Comparison of ENCODE assay signal across 8 cellular contexts in the genomic region with DNA sequence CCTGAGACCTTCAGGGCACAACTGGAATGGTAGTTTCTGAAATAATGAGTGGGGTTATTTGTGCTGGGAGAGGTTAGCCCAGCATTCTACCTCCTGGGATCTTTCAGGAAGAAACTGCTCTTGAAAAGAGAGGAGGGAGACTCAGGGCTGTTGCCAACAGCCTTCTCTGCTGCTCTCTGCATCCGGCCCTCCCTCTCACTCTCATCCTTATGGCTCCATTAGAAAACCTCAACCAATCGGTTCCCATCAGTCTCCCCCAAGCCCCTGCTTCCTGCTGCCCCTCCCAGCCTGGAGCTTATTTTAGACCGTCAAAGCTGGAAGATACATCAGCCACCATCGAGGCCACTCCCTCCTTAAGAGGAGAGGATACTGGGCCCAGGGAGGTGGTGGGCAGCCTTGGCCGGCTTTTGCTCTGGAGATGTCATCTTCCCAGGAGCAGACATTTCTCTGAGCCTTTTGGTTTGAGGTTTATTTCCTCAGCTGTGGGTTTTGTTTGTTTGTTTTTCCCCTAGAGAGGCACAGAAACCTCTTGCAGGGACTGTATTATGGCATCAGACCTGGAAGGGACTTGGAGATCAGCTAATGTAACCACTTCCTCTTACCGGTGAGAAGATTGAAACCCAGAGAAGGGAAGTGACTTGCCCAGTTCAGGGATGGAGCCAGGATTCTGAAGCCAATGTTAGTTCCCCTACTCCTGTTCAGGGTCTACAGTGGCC. TPM values are rescaled to one million over a fixed set of nuclear protein-coding genes. Genes with fewer than 3 reads are reported as not detected.
A peak's percentile ranks its signal among the peaks of the same experiment; 100 is the strongest.
DNase-seq lines count a peak whose midpoint lies in the region; ATAC-seq and TF ChIP-seq lines count a peak whose summit lies in the region.

No MANE protein-coding gene starts in this region.

- peak overlapping the region; percentile 87 for H3K27ac ChIP-seq in right cardiac atrium (ENCODE audit: low read length)

- peaks cover 6% of the 10 kb centered on the region for H3K27me3 Mint-ChIP-seq in activated naive CD4-positive, alpha-beta T cell treated with anti-CD3 and anti-CD28 coated beads, Interleukin-2, amount 10 ng/mL, durations not matched to agents 7 days and 5 days

- H3K4me1 ChIP-seq in adipocyte (ENCODE audit: control insufficient read depth, insufficient read depth, low read length) (peaks cover 31% of the 10 kb centered on the region), right cardiac atrium (ENCODE audit: control insufficient read depth, insufficient read depth, low read length) (peaks cover 21% of the 10 kb centered on the region)

- peaks cover 57% of the 10 kb centered on the region for H3K4me1 Mint-ChIP-seq in activated naive CD4-positive, alpha-beta T cell treated with anti-CD3 and anti-CD28 coated beads, Interleukin-2, amount 10 ng/mL, durations not matched to agents 7 days and 5 days

- under 1% methylated on average over 6 of the region's 6 CpGs for WGBS in right cardiac atrium

- peak overlapping the region; percentile 75 for H3K27ac Mint-ChIP-seq in activated naive CD4-positive, alpha-beta T cell treated with anti-CD3 and anti-CD28 coated beads, Interleukin-2, amount 10 ng/mL, durations not matched to agents 7 days and 5 days

- H3K9me3 ChIP-seq in adipocyte (ENCODE audit: control insufficient read depth, low read length) (no peaks in the 10 kb centered on the region), right cardiac atrium (ENCODE audit: control insufficient read depth, low read length) (no peaks in the 10 kb centered on the region)

- H3K36me3 Mint-ChIP-seq in activated naive CD4-positive, alpha-beta T cell treated with anti-CD3 and anti-CD28 coated beads, Interleukin-2, amount 10 ng/mL, durations not matched to agents 7 days and 5 days = peaks cover 12% of the 10 kb centered on the region

- peak; percentile 10 to 52 for ATAC-seq in right cardiac atrium
- ATAC-seq in sciatic nerve = peak; percentile 39
- no peak for ATAC-seq in GM19324 (IDR thresholded peaks at IDR 0.05; ENCODE audit: low FRiP score, unreplicated experiment)
- ATAC-seq in GM18505 (IDR thresholded peaks at IDR 0.05; ENCODE audit: unreplicated experiment) = no peak

- H3K27me3 ChIP-seq in adipocyte (replicated peaks; ENCODE audit: control insufficient read depth, insufficient read depth, low read length) (no peaks in the 10 kb centered on the region), right cardiac atrium (ENCODE audit: control insufficient read depth, insufficient read depth) (no peaks in the 10 kb centered on the region)

- intact Hi-C loops in right cardiac atrium (cut with DNase I) = loop anchor here in 1 of 4 donors (10.0 kb wide), 1 partner anchor 70 kb away; no protein-coding TSS in a partner anchor
- intact Hi-C loops in sciatic nerve (cut with DNase I) = no loop called here

- peak; percentile 32 for DNase-seq in activated naive CD4-positive, alpha-beta T cell treated with anti-CD3 and anti-CD28 coated beads, Interleukin-2, amount 10 ng/mL, durations not matched to agents 7 days and 5 days
- DNase-seq in activated naive CD4-positive, alpha-beta T cell (lab: John Stamatoyannopoulos, UW) = no peak
- peak; percentile 70 for DNase-seq in NCI-H510A treated with DMSO at 0.1 percent for 48 hours (lab: John Stamatoyannopoulos, UW)
- DNase-seq in adipocyte (ENCODE audit: low read depth) = peak; percentile 68
- peak; percentile 46 to 72 (median 69) for DNase-seq in right cardiac atrium
- peak; percentile 61 for DNase-seq in sciatic nerve (ENCODE audit: low spot score)

- CTCF ChIA-PET in activated naive CD4-positive, alpha-beta T cell treated with anti-CD3 and anti-CD28 coated beads, Interleukin-2, amount 10 ng/mL, durations not matched to agents 7 days and 5 days (lab: Charles Lee) = no interaction called here

- H3K4me3 Mint-ChIP-seq in activated naive CD4-positive, alpha-beta T cell treated with anti-CD3 and anti-CD28 coated beads, Interleukin-2, amount 10 ng/mL, durations not matched to agents 7 days and 5 days = peak overlapping the region; percentile 96

- H3K4me3 ChIP-seq in adipocyte (ENCODE audit: low read length) (peak overlapping the region; percentile 92), right cardiac atrium (ENCODE audit: low read length) (peak overlapping the region; percentile 81)

- no peaks in the 10 kb centered on the region for H3K36me3 ChIP-seq in adipocyte (ENCODE audit: control insufficient read depth, insufficient read depth, low read length, severe bottlenecking)

- no peaks in the 10 kb centered on the region for H3K9me3 Mint-ChIP-seq in activated naive CD4-positive, alpha-beta T cell treated with anti-CD3 and anti-CD28 coated beads, Interleukin-2, amount 10 ng/mL, durations not matched to agents 7 days and 5 days

- H3K9ac ChIP-seq in adipocyte (ENCODE audit: low read length) = peak overlapping the region; percentile 97

- TF ChIP-seq POLR2A in GM18505 (IDR thresholded peaks at IDR 0.05; ENCODE audit: borderline replicate concordance, extremely low read depth, insufficient read depth, insufficient read length) = no peak

RNA-seq across cellular contexts. Expression of a gene that starts 2.7 kb away (rescaled TPM):
- total RNA-seq in right cardiac atrium (100 to 1,000 TPM; 295 to 331 (median 321) TPM), sciatic nerve (500 TPM)
- polyA plus RNA-seq in right cardiac atrium = 228 TPM

Comparison
In these comparisons a context has a peak if more than half of its experiments do, and no peak if none do; other contexts are left out.
1. DNase-seq: peak in activated naive CD4-positive, alpha-beta T cell treated with anti-CD3 and anti-CD28 coated beads, Interleukin-2, amount 10 ng/mL, durations not matched to agents 7 days and 5 days (single experiment), NCI-H510A treated with DMSO at 0.1 percent for 48 hours (single experiment), adipocyte (single experiment), right cardiac atrium (3 of 3) and sciatic nerve (single experiment); none in activated naive CD4-positive, alpha-beta T cell (0 of 4).
2. ATAC-seq: peak in right cardiac atrium (2 of 2) and sciatic nerve (single experiment); none in GM19324 (single experiment) and GM18505 (single experiment).